24 cellular contexts compared by ENCODE assay signal in the genomic region with DNA sequence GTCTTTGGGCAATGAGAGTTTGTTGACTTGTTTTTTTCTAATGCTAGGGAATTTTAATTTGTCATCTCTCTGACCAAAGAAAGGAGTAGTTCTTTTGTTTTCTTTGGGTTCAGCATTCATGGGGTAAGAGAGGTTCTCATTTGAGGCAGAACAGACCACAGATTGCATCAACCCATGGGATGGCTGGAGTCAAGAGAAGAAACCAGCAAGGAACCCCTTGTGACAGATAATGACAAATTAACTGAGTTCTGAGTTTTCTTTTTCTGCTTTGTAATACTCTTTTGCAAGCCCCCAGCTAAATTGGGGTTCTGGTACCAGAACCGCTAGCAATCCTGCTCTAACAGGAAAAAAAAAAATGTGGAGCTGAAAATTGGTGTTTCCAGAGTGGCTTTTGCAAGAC.
"Had no signal": no experiment of that assay in that cellular context is flagged by ENCODE, and none has a peak within 500 bp of the region (broad histone marks: within the 10 kb centered on the region; RNA-seq: fewer than 3 reads in every experiment).

No MANE protein-coding gene starts in this region.

- H3K4me3 Mint-ChIP-seq: immature natural killer cell; memory B cell; mesothelial cell of epicardium; natural killer cell treated with Interleukin-12 subunit alpha and Interleukin-12 subunit beta and Interleukin-15 and Interleukin-18, amount 100 ng/mL, for 72 hours; neural progenitor cell; stimulated activated naive B cell treated with anti-CD40 and anti-IgM and Interleukin-4, amounts not matched to agents 10 μg/mL and 1 μg/mL and 100 μg/mL, for 72 hours; stimulated activated naive CD8-positive, alpha-beta T cell treated with anti-CD3 and anti-CD28 coated beads, Interleukin-15, amount 100 ng/mL, for 72 hours had no signal

- H3K27me3 ChIP-seq: dorsolateral prefrontal cortex, heart right ventricle, left lung, neural progenitor cell, ovary, right atrium auricular region, sigmoid colon, testis, tibial nerve had no signal

- H3K27ac ChIP-seq: heart right ventricle, left lung, lower lobe of right lung, neural progenitor cell, ovary, right atrium auricular region, sigmoid colon, skin epidermis, testis, tibial nerve had no signal

- H3K36me3 Mint-ChIP-seq: immature natural killer cell; memory B cell; neural progenitor cell; stimulated activated naive B cell treated with anti-CD40 and anti-IgM and Interleukin-4, amounts not matched to agents 10 μg/mL and 1 μg/mL and 100 μg/mL, for 72 hours had no signal

- H3K4me1 Mint-ChIP-seq: immature natural killer cell; memory B cell; stimulated activated naive B cell treated with anti-CD40 and anti-IgM and Interleukin-4, amounts not matched to agents 10 μg/mL and 1 μg/mL and 100 μg/mL, for 72 hours; stimulated activated naive CD8-positive, alpha-beta T cell treated with anti-CD3 and anti-CD28 coated beads, Interleukin-15, amount 100 ng/mL, for 72 hours had no signal

- H3K4me1 ChIP-seq: heart right ventricle, left lung, lower lobe of right lung, neural progenitor cell, right atrium auricular region, sigmoid colon, testis, tibial nerve had no signal

- H3K9me3 ChIP-seq: lower lobe of right lung, ovary, right atrium auricular region, testis had no signal

- H3K36me3 ChIP-seq: heart right ventricle, left lung, lower lobe of right lung, neural progenitor cell, ovary, right atrium auricular region, sigmoid colon, tibial nerve had no signal

- H3K4me2 ChIP-seq: neural progenitor cell had no signal

- H3K27ac Mint-ChIP-seq: immature natural killer cell; memory B cell; natural killer cell treated with Interleukin-12 subunit alpha and Interleukin-12 subunit beta and Interleukin-15 and Interleukin-18, amount 100 ng/mL, for 72 hours; neural progenitor cell; stimulated activated naive B cell treated with anti-CD40 and anti-IgM and Interleukin-4, amounts not matched to agents 10 μg/mL and 1 μg/mL and 100 μg/mL, for 72 hours; stimulated activated naive CD8-positive, alpha-beta T cell treated with anti-CD3 and anti-CD28 coated beads, Interleukin-15, amount 100 ng/mL, for 72 hours had no signal

- H3K9ac ChIP-seq: neural progenitor cell had no signal

- H3K27me3 Mint-ChIP-seq: memory B cell; natural killer cell treated with Interleukin-12 subunit alpha and Interleukin-12 subunit beta and Interleukin-15 and Interleukin-18, amount 100 ng/mL, for 72 hours; stimulated activated naive B cell treated with anti-CD40 and anti-IgM and Interleukin-4, amounts not matched to agents 10 μg/mL and 1 μg/mL and 100 μg/mL, for 72 hours had no signal

- H3K4me3 ChIP-seq: dorsolateral prefrontal cortex, heart right ventricle, left lung, lower lobe of right lung, neural progenitor cell, ovary, right atrium auricular region, sigmoid colon, skin epidermis, testis, tibial nerve had no signal

- DNase-seq: cortex of kidney; dorsolateral prefrontal cortex; effector CD8-positive, alpha-beta T cell; heart right ventricle; immature natural killer cell; left lung; lower lobe of right lung; nucleus accumbens; ovary; sigmoid colon; stimulated activated CD4-positive, alpha-beta T cell treated with anti-CD3 and anti-CD28 coated beads, Interleukin-2, amount 100 ng/mL, for 24 hours; stimulated activated CD4-positive, alpha-beta T cell treated with anti-CD3 and anti-CD28 coated beads, Interleukin-4, amount 100 ng/mL, for 4 hours; stimulated activated naive B cell treated with anti-CD40 and anti-IgM and Interleukin-4, amounts not matched to agents 10 μg/mL and 1 μg/mL and 100 μg/mL, for 72 hours; stimulated activated naive CD8-positive, alpha-beta T cell treated with anti-CD3 and anti-CD28 coated beads, Interleukin-15, amount 100 ng/mL, for 72 hours; testis had no signal

- H2AFZ ChIP-seq: neural progenitor cell had no signal

- ATAC-seq: heart right ventricle; left lung; lower lobe of right lung; natural killer cell treated with Interleukin-12 subunit alpha and Interleukin-12 subunit beta and Interleukin-15 and Interleukin-18, amount 100 ng/mL, for 72 hours; stimulated activated naive B cell treated with anti-CD40 and anti-IgM and Interleukin-4, amounts not matched to agents 10 μg/mL and 1 μg/mL and 100 μg/mL, for 72 hours; stimulated activated naive CD8-positive, alpha-beta T cell treated with anti-CD3 and anti-CD28 coated beads, Interleukin-15, amount 100 ng/mL, for 72 hours had no signal

- FAIRE-seq: frontal cortex, keratinocyte had no signal
